Comparison of ENCODE assay signal across 8 cellular contexts in the genomic region with DNA sequence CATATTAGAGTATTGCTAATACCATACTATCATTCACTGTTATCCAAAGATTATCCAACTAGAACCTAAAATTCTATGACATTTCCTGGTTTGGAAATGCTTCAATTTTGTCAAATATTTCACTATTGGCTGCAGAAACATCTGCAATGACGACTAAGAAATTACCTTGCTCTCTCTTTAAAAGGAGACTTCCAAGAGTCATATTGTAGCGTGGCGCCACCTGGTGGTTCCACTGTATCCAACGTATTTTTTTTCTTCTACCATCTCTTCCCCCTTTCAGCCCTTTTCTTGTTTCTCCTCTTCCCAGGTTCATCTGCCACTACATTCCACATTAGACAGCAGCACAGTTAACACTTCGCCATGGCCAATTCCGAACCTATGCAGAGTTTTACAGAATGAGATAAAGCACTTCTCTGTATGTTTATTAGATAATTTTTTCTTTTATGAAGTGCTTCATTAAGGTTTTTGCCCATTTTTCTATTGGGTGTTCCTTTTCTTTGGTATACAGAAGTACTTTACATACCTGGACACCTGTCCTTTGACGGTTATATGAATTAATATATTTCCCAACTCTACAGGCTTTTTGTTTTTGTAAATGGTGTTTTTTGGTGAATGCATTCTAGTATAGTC.
DNase-seq lines count a peak whose midpoint lies in the region; ATAC-seq, FAIRE-seq and TF ChIP-seq lines count a peak whose summit lies in the region.

No MANE protein-coding gene starts in this region.

- FAIRE-seq in HepG2 (lab: Jason Lieb, UNC), result peak; percentile 49

- no TSS peak for BruUV-seq in A673 (replicated peaks; lab: Mats Ljungman, UMichigan)
- BruUV-seq in HepG2 (replicated peaks; lab: Mats Ljungman, UMichigan), result no TSS peak

- H2AFZ ChIP-seq in HepG2 (ENCODE audit: low read length), result no peak overlapping the region

- H3K4me3 ChIP-seq in A673 (ENCODE audit: low read depth, low read length, poor library complexity, severe bottlenecking), result no peak overlapping the region
- no peak overlapping the region for H3K4me3 ChIP-seq in choroid plexus epithelial cell (ENCODE audit: low read depth, low read length)
- H3K4me3 ChIP-seq in HepG2 (replicated peaks in 1 of 3; ENCODE audit: insufficient read depth in 1 of 3, low read depth in 2 of 3, low read length in 3 of 3), result no peak overlapping the region

- no peak for TF ChIP-seq POLR2A in HepG2 (IDR thresholded peaks at IDR 0.05; ENCODE audit: insufficient read depth in 1 of 2, low read depth in 2 of 2, low read length in 2 of 2)

- H3K4me1 ChIP-seq in A673 (ENCODE audit: insufficient read depth, low read length, poor library complexity, severe bottlenecking), result no peaks in the 10 kb centered on the region
- H3K4me1 ChIP-seq in HepG2 (ENCODE audit: insufficient read depth, low read length), result no peaks in the 10 kb centered on the region

- H4K20me1 ChIP-seq in HepG2 (ENCODE audit: insufficient read depth, low read length), result no peaks in the 10 kb centered on the region

- POLR2A ChIA-PET in A673 (lab: Charles Lee; ENCODE audit: low non-redundant PET) (no interaction called here), HepG2 (lab: Yijun Ruan, JAX) (no interaction called here)

- TF ChIP-seq CTCF in A673 (conservative IDR thresholded peaks at IDR 0.05; ENCODE audit: low read depth, low read length) (peak; percentile 90), choroid plexus epithelial cell (conservative IDR thresholded peaks at IDR 0.05; ENCODE audit: low read depth, low read length) (peak; percentile 82), HepG2 (CRISPR knock-in tag; IDR thresholded peaks at IDR 0.05) (peak; percentile 79)

- H3K9ac ChIP-seq in HepG2 (ENCODE audit: insufficient read depth, low read depth, low read length), result no peak overlapping the region

- no peak for TF ChIP-seq EP300 in HepG2 (IDR thresholded peaks at IDR 0.05; ENCODE audit: low read depth in 2 of 2, low read length in 2 of 2)
- TF ChIP-seq EP300 in HepG2 (CRISPR knock-in tag; IDR thresholded peaks at IDR 0.05; ENCODE audit: borderline replicate concordance), result no peak

- no peak overlapping the region for H3K4me2 ChIP-seq in HepG2 (ENCODE audit: low read depth, low read length)

- ATAC-seq in GM18511 (IDR thresholded peaks at IDR 0.05; ENCODE audit: unreplicated experiment) (peak; percentile 46), HG03139 (IDR thresholded peaks at IDR 0.05; ENCODE audit: unreplicated experiment) (peak; percentile 28), HepG2 (peak; percentile 71)

- in situ Hi-C loops in HepG2 (cut with HindIII; ENCODE audit: extremely low pct_ligation_motif_present, low pct_unique_long_range_greater_than_20kb), result no loop called here

- H3K27me3 ChIP-seq in A673 (replicated peaks; ENCODE audit: insufficient read depth, low read depth, low read length, poor library complexity) (no peaks in the 10 kb centered on the region), HepG2 (ENCODE audit: control insufficient read depth in 1 of 2, insufficient read depth in 2 of 2, low read length in 2 of 2) (no peaks in the 10 kb centered on the region)

- H3K36me3 ChIP-seq in A673 (ENCODE audit: insufficient read depth, low read length, poor library complexity, severe bottlenecking), result peaks cover 3% of the 10 kb centered on the region
- H3K36me3 ChIP-seq in HepG2 (replicated peaks in 1 of 2; ENCODE audit: control insufficient read depth in 1 of 2, insufficient read depth in 2 of 2, low read length in 2 of 2), result peaks cover 5 to 18% of the 10 kb centered on the region in 2 experiments; a peak in 2 of 5 replicates

- intact Hi-C loops in A673 (cut with micrococcal nuclease; ENCODE audit: unreplicated experiment) (loop anchor here (1.0 to 10.0 kb wide), 4 partner anchors 254 to 1643 kb away; no protein-coding TSS in a partner anchor), HepG2 (cut with micrococcal nuclease; ENCODE audit: unreplicated experiment) (loop anchor here (1.0 kb wide), 3 partner anchors 253 to 546 kb away; no protein-coding TSS in a partner anchor)

- CTCF ChIA-PET in A673 (lab: Charles Lee), result interaction anchor here (0.6 kb wide), 1 partner anchor 381 kb away, joined by 4 read pairs; no protein-coding TSS in a partner anchor
- CTCF ChIA-PET in HepG2 (lab: Yijun Ruan, JAX; ENCODE audit: low intra/inter-chr PET ratio, low total read pairs), result interaction anchor here (1.4 to 2.5 kb wide), 2 partner anchors 252 to 546 kb away, joined by 6 to 9 read pairs; partner anchors contain the start of gene HINT1

- DNase-seq in A673 (ENCODE audit: low spot score) (peak; percentile 80), NCI-H446 (lab: John Stamatoyannopoulos, UW) (peak; percentile 52 to 65), choroid plexus epithelial cell (ENCODE audit: low read depth) (peak; percentile 89), HepG2 (ENCODE audit: low spot score) (peak; percentile 56)
- DNase-seq in activated CD4-positive, alpha-beta T cell treated with anti-CD3 and anti-CD28 coated beads for 4 hours, result peak; percentile 85 to 90
- peak; percentile 68 to 81 (median 74) for DNase-seq in stimulated activated CD4-positive, alpha-beta T cell treated with anti-CD3 and anti-CD28 coated beads, TNF-alpha, amount 100 ng/mL, for 24 hours (ENCODE audit: low read depth in 3 of 3)

- H3K9me3 ChIP-seq in A673 (ENCODE audit: low read depth, low read length, poor library complexity, severe bottlenecking) (no peaks in the 10 kb centered on the region), HepG2 (ENCODE audit: low read length) (no peaks in the 10 kb centered on the region)

- 26% methylated on average over 7 of the region's 7 CpGs for WGBS in HepG2 (ENCODE audit: low lambda C conversion rate)

- 0 out of 2 replicates have a peak, but pooled peaks have one; percentile 28 for TF ChIP-seq RAD21 in HepG2 (CRISPR knock-in tag; IDR thresholded peaks at IDR 0.05)

- H3K27ac ChIP-seq in A673 (ENCODE audit: low read depth, low read length, poor library complexity, severe bottlenecking), result no peak overlapping the region
- no peak overlapping the region for H3K27ac ChIP-seq in HepG2 (ENCODE audit: extremely low read length, insufficient read depth, low read length)

- H3K79me2 ChIP-seq in HepG2 (ENCODE audit: insufficient read depth, low read length), result no peaks in the 10 kb centered on the region

TF ChIP-seq in HepG2, 621 proteins besides CTCF, POLR2A, EP300 and RAD21:
- TF ChIP-seq SMC3 (IDR thresholded peaks at IDR 0.05; ENCODE audit: low read length) (peak; percentile 80), ZNF276 (CRISPR knock-in tag; IDR thresholded peaks at IDR 0.05; ENCODE audit: low read depth) (no peak), MAZ (IDR thresholded peaks at IDR 0.05; ENCODE audit: borderline replicate concordance, low read depth, low read length) (no peak), MAZ (CRISPR knock-in tag; IDR thresholded peaks at IDR 0.05; ENCODE audit: low read depth) (no peak), ZNF362 (CRISPR knock-in tag; IDR thresholded peaks at IDR 0.05; ENCODE audit: borderline replicate concordance) (peak; percentile 69; the same call in 1 of the 2 replicates), ZNF816 (CRISPR knock-in tag; IDR thresholded peaks at IDR 0.05; ENCODE audit: borderline replicate concordance) (0 out of 2 replicates have a peak, but pooled peaks have one; percentile 32), STAG1 (CRISPR knock-in tag; IDR thresholded peaks at IDR 0.05) (peak; percentile 87)
- TF ChIP-seq, protein P1, sequence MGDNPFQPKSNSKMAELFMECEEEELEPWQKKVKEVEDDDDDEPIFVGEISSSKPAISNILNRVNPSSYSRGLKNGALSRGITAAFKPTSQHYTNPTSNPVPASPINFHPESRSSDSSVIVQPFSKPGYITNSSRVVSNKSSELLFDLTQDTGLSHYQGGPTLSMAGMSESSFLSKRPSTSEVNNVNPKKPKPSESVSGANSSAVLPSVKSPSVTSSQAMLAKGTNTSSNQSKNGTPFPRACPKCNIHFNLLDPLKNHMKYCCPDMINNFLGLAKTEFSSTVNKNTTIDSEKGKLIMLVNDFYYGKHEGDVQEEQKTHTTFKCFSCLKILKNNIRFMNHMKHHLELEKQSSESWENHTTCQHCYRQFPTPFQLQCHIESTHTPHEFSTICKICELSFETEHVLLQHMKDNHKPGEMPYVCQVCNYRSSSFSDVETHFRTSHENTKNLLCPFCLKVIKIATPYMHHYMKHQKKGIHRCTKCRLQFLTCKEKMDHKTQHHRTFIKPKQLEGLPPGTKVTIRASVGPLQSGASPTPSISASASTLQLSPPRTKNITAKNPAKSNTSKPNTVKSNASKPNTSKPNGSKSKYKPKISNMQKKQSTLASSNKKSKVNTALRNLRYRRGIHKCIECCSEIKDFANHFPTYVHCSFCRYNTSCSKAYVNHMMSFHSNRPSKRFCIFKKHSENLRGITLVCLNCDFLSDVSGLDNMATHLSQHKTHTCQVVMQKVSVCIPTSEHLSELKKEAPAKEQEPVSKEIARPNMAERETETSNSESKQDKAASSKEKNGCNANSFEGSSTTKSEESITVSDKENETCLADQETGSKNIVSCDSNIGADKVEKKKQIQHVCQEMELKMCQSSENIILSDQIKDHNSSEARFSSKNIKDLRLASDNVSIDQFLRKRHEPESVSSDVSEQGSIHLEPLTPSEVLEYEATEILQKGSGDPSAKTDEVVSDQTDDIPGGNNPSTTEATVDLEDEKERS (CRISPR knock-in tag; IDR thresholded peaks at IDR 0.05), result 0 out of 2 replicates have a peak, but pooled peaks have one; percentile 26
TF ChIP-seq in HepG2: peak in this region for 5.
